17 cellular contexts compared by ENCODE assay signal in the genomic region with DNA sequence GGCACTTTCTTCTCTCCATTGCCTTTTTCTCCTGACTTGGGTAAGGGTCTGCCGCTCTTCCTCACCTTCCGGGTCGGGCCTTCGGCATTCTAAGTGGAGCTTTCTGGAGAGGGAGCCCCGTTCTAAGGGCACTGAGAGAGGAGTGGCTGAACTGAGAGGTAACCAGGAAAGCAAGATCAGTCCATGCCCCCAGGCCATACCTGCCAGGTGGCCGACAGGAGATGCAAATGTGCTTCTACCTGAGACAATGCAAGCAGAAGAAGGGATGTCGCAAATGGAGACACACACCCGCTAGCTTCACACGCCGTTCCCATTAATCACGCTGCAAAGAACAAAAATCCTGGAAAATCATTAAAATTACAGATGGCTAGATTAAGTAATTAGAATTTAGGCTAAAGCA.
"Had no signal": no experiment of that assay in that cellular context is flagged by ENCODE, and none has a peak within 500 bp of the region (broad histone marks: within the 10 kb centered on the region; RNA-seq: fewer than 3 reads in every experiment).

No MANE protein-coding gene starts in this region.

- H3K4me2 ChIP-seq: smooth muscle cell had no signal

- H3K4me3 ChIP-seq: ascending aorta, breast epithelium, psoas muscle, right lobe of liver, smooth muscle cell, suprapubic skin had no signal

- H3K4me1 ChIP-seq: ascending aorta, breast epithelium, psoas muscle, right lobe of liver, suprapubic skin had no signal

- DNase-seq: activated CD4-positive, alpha-beta T cell treated with anti-CD3 and anti-CD28 coated beads, Interleukin-2, amount 50 U/mL, for 48 hours; activated naive CD4-positive, alpha-beta T cell treated with anti-CD3 and anti-CD28 coated beads, Interleukin-2, amount 10 ng/mL, durations not matched to agents 7 days and 5 days; activated T-cell treated with anti-CD3 and anti-CD28 coated beads, Interleukin-2, amount 50 U/mL, for 1 hour; dermis blood vessel endothelial cell; head of caudate nucleus; psoas muscle; right lobe of liver; stimulated activated CD4-positive, alpha-beta T cell treated with anti-CD3 and anti-CD28 coated beads, Interleukin-4, amount 100 ng/mL, for 4 hours; stimulated activated CD8-positive, alpha-beta memory T cell treated with anti-CD3 and anti-CD28 coated beads, Interleukin-4, amount 100 ng/mL, for 48 hours; stimulated activated naive CD4-positive, alpha-beta T cell treated with Interleukin-2 at 50 U/mL for 16 hours had no signal

- H3K27ac Mint-ChIP-seq: activated naive CD4-positive, alpha-beta T cell treated with anti-CD3 and anti-CD28 coated beads, Interleukin-2, amount 10 ng/mL, durations not matched to agents 7 days and 5 days; activated T-helper 2 cell treated with anti-CD3 and anti-CD28 coated beads, Interferon-gamma antibody, Interleukin-2, Interleukin-4, amounts not matched to agents 10 μg/mL and 5 μg/mL and 100 μg/mL, durations not matched to agents 14 hours and 24 hours and 36 hours; type B pancreatic cell had no signal

- H3K27me3 ChIP-seq: ascending aorta, right lobe of liver had no signal

- H3K27ac ChIP-seq: ascending aorta, breast epithelium, psoas muscle, right lobe of liver, suprapubic skin had no signal

- ATAC-seq: effector memory CD8-positive, alpha-beta T cell; psoas muscle; right lobe of liver had no signal

- H3K4me3 Mint-ChIP-seq: activated naive CD4-positive, alpha-beta T cell treated with anti-CD3 and anti-CD28 coated beads, Interleukin-2, amount 10 ng/mL, durations not matched to agents 7 days and 5 days; type B pancreatic cell had no signal

- H3K4me1 Mint-ChIP-seq: activated naive CD4-positive, alpha-beta T cell treated with anti-CD3 and anti-CD28 coated beads, Interleukin-2, amount 10 ng/mL, durations not matched to agents 7 days and 5 days had no signal

- H3K36me3 ChIP-seq: ascending aorta, breast epithelium, right lobe of liver, suprapubic skin had no signal

- H3K9me3 Mint-ChIP-seq: activated naive CD4-positive, alpha-beta T cell treated with anti-CD3 and anti-CD28 coated beads, Interleukin-2, amount 10 ng/mL, durations not matched to agents 7 days and 5 days; activated T-helper 2 cell treated with anti-CD3 and anti-CD28 coated beads, Interferon-gamma antibody, Interleukin-2, Interleukin-4, amounts not matched to agents 10 μg/mL and 5 μg/mL and 100 μg/mL, durations not matched to agents 14 hours and 24 hours and 36 hours; effector memory CD8-positive, alpha-beta T cell; type B pancreatic cell had no signal

- H3K9me3 ChIP-seq: ascending aorta, breast epithelium, psoas muscle, right lobe of liver, suprapubic skin had no signal

- H3K36me3 Mint-ChIP-seq: activated naive CD4-positive, alpha-beta T cell treated with anti-CD3 and anti-CD28 coated beads, Interleukin-2, amount 10 ng/mL, durations not matched to agents 7 days and 5 days; type B pancreatic cell had no signal
